ENCODE assay signal across 13 cellular contexts in genomic region chr17:78831688-78832540, GRCh38.
"Had no signal": no experiment of that assay in that cellular context is flagged by ENCODE, and none has a peak within 500 bp of the region (broad histone marks: within the 10 kb centered on the region; RNA-seq: fewer than 3 reads in every experiment).

No MANE protein-coding gene starts in this region.

- H3K9me3 Mint-ChIP-seq: activated naive CD8-positive, alpha-beta T cell treated with anti-CD3 and anti-CD28 coated beads, Interleukin-2, amount 50 U/mL, for 24 hours; immature natural killer cell; memory B cell; natural killer cell treated with Interleukin-12 subunit alpha and Interleukin-12 subunit beta and Interleukin-15 and Interleukin-18, amount 100 ng/mL, for 72 hours; T-helper 1 cell treated with Interleukin-12 subunit alpha and Interleukin-12 subunit beta and Interleukin-4 antibody, amounts not matched to agents 30 μg/mL and 1 μg/mL, for 36 hours had no signal

- H3K4me3 Mint-ChIP-seq: activated naive CD8-positive, alpha-beta T cell treated with anti-CD3 and anti-CD28 coated beads, Interleukin-2, amount 50 U/mL, for 24 hours; immature natural killer cell; memory B cell; natural killer cell treated with Interleukin-12 subunit alpha and Interleukin-12 subunit beta and Interleukin-15 and Interleukin-18, amount 100 ng/mL, for 72 hours; T-helper 1 cell treated with Interleukin-12 subunit alpha and Interleukin-12 subunit beta and Interleukin-4 antibody, amounts not matched to agents 30 μg/mL and 1 μg/mL, for 36 hours had no signal

- H3K27ac ChIP-seq: foreskin keratinocyte, suprapubic skin, upper lobe of right lung had no signal

- H3K27me3 Mint-ChIP-seq: activated naive CD8-positive, alpha-beta T cell treated with anti-CD3 and anti-CD28 coated beads, Interleukin-2, amount 50 U/mL, for 24 hours; memory B cell; natural killer cell treated with Interleukin-12 subunit alpha and Interleukin-12 subunit beta and Interleukin-15 and Interleukin-18, amount 100 ng/mL, for 72 hours had no signal

- H3K9me3 ChIP-seq: suprapubic skin, upper lobe of right lung had no signal

- ATAC-seq: activated naive CD8-positive, alpha-beta T cell treated with anti-CD3 and anti-CD28 coated beads, Interleukin-2, amount 50 U/mL, for 24 hours; foreskin keratinocyte; left colon; natural killer cell treated with Interleukin-12 subunit alpha and Interleukin-12 subunit beta and Interleukin-15 and Interleukin-18, amount 100 ng/mL, for 72 hours; stimulated activated naive CD8-positive, alpha-beta T cell treated with anti-CD3 and anti-CD28 coated beads, Interleukin-15, Interleukin-2, amounts not matched to agents 100 U/mL and 50 U/mL, for 24 hours; upper lobe of right lung had no signal

- H3K27ac Mint-ChIP-seq: activated naive CD8-positive, alpha-beta T cell treated with anti-CD3 and anti-CD28 coated beads, Interleukin-2, amount 50 U/mL, for 24 hours; memory B cell; natural killer cell treated with Interleukin-12 subunit alpha and Interleukin-12 subunit beta and Interleukin-15 and Interleukin-18, amount 100 ng/mL, for 72 hours; T-helper 1 cell treated with Interleukin-12 subunit alpha and Interleukin-12 subunit beta and Interleukin-4 antibody, amounts not matched to agents 30 μg/mL and 1 μg/mL, for 36 hours had no signal

- H3K27me3 ChIP-seq: foreskin keratinocyte, suprapubic skin, upper lobe of right lung had no signal

- H3K4me3 ChIP-seq: suprapubic skin, upper lobe of right lung had no signal

- DNase-seq: activated CD4-positive, CD25-positive, alpha-beta regulatory T cell; activated naive CD8-positive, alpha-beta T cell treated with anti-CD3 and anti-CD28 coated beads, Interleukin-2, amount 50 U/mL, for 24 hours; activated T-cell treated with anti-CD3 and anti-CD28 coated beads, Interleukin-2, amount 50 U/mL, for 48 hours; foreskin keratinocyte; immature natural killer cell; left colon; stimulated activated CD4-positive, alpha-beta T cell treated with anti-CD3 and anti-CD28 coated beads, Interleukin-12 subunit alpha, Interleukin-12 subunit beta, amount 100 ng/mL, for 4 hours; stimulated activated naive CD8-positive, alpha-beta T cell treated with anti-CD3 and anti-CD28 coated beads, Interleukin-15, Interleukin-2, amounts not matched to agents 100 U/mL and 50 U/mL, for 24 hours; upper lobe of right lung had no signal

- H3K4me1 ChIP-seq: foreskin keratinocyte, upper lobe of right lung had no signal
